ENCODE assay signal across 8 cellular contexts in genomic region chr2:171160119-171160629, GRCh38. TPM values are rescaled to one million over a fixed set of nuclear protein-coding genes. Genes with fewer than 3 reads are reported as not detected.
DNase-seq lines count a peak whose midpoint lies in the region; ATAC-seq and TF ChIP-seq lines count a peak whose summit lies in the region.

No MANE protein-coding gene starts in this region.

- no peak for TF ChIP-seq POLR2A in adrenal gland (IDR thresholded peaks at IDR 0.05)
- no peak for TF ChIP-seq POLR2A in vagina (IDR thresholded peaks at IDR 0.05)

- peak overlapping the region; percentile 55 to 88 (median 82) for H3K4me3 ChIP-seq in adrenal gland
- peak overlapping the region; percentile 82 to 85 for H3K4me3 ChIP-seq in vagina

- ATAC-seq in GM21515 (IDR thresholded peaks at IDR 0.05; ENCODE audit: unreplicated experiment) (peak; percentile 25), SK-N-SH treated with all-trans-retinoic acid at 6 μM for 48 hours (peak; percentile 71), left ventricle myocardium superior (peak; percentile 74)

- no peak for TF ChIP-seq CTCF in adrenal gland (IDR thresholded peaks at IDR 0.05)
- TF ChIP-seq CTCF in vagina (IDR thresholded peaks at IDR 0.05): no peak

- H3K9me3 ChIP-seq in adrenal gland (replicated peaks in 1 of 3): no peaks in the 10 kb centered on the region
- H3K9me3 ChIP-seq in vagina: no peaks in the 10 kb centered on the region

- H3K4me1 ChIP-seq in adrenal gland (replicated peaks in 1 of 2): peaks cover 10 to 39% of the 10 kb centered on the region in 2 donors
- peaks cover 23% of the 10 kb centered on the region for H3K4me1 ChIP-seq in vagina

- H3K36me3 ChIP-seq in adrenal gland (replicated peaks in 1 of 2) (no peaks in the 10 kb centered on the region), vagina (no peaks in the 10 kb centered on the region)

- peak overlapping the region; percentile 89 to 99 (median 97) for H3K27ac ChIP-seq in adrenal gland
- H3K27ac ChIP-seq in vagina: peak overlapping the region; percentile 96

- 0 to 1% (median 0%) methylated on average over 3 to 49 of the region's 50 CpGs; no CpG with 5 or more reads in 1 of the 4 donors for WGBS in adrenal gland, 4 donors

- TF ChIP-seq EP300 in Ishikawa (IDR thresholded peaks at IDR 0.05; ENCODE audit: borderline replicate concordance): no peak

- DNase-seq in COLO668 (lab: John Stamatoyannopoulos, UW; ENCODE audit: unreplicated experiment): peak; percentile 70
- DNase-seq in adrenal gland: peak; percentile 69 to 83 (median 75)
- peak; percentile 77 for DNase-seq in left ventricle myocardium superior
- DNase-seq in putamen (ENCODE audit: low spot score): peak; percentile 43
- peak in 1 of 2 donors; percentile 89 for DNase-seq in vagina (ENCODE audit: extremely low spot score in 2 of 2)

- TF ChIP-seq RAD21 in Ishikawa (IDR thresholded peaks at IDR 0.05; ENCODE audit: low read depth): no peak

- intact Hi-C loops in adrenal gland (cut with DNase I) (loop anchor here (5.0 to 10.0 kb wide), 2 partner anchors 185 to 252 kb away; no protein-coding TSS in a partner anchor), left ventricle myocardium superior (cut with micrococcal nuclease) (no loop called here), vagina (cut with DNase I) (loop anchor here (5.0 kb wide), 1 partner anchor 188 kb away; no protein-coding TSS in a partner anchor)

- no peaks in the 10 kb centered on the region for H3K27me3 ChIP-seq in adrenal gland
- H3K27me3 ChIP-seq in vagina: no peaks in the 10 kb centered on the region

TF ChIP-seq in Ishikawa, 13 proteins besides CTCF, POLR2A, EP300 and RAD21:
- TF ChIP-seq USF1 (IDR thresholded peaks at IDR 0.05) (no peak), TAF1 (IDR thresholded peaks at IDR 0.05; ENCODE audit: low read depth) (peak; percentile 20; the same call in 1 of the 2 replicates), ZBTB7A (IDR thresholded peaks at IDR 0.05; ENCODE audit: low read depth) (peak; percentile 65), EGR1 (IDR thresholded peaks at IDR 0.05) (0 out of 2 replicates have a peak, but pooled peaks have one; percentile 9), YY1 (IDR thresholded peaks at IDR 0.05; ENCODE audit: low read depth) (peak; percentile 89)
TF ChIP-seq in Ishikawa: peak in this region for 4.

TF ChIP-seq in SK-N-SH treated with all-trans-retinoic acid at 6 μM for 48 hours, 23 proteins besides CTCF, POLR2A, EP300 and RAD21:
- no peak for TF ChIP-seq CSRNP3 (CRISPR knock-in tag; IDR thresholded peaks at IDR 0.05)
- peak; percentile 27; the same call in 1 of the 2 replicates for TF ChIP-seq PATZ1 (CRISPR knock-in tag; IDR thresholded peaks at IDR 0.05; ENCODE audit: borderline replicate concordance)
- TF ChIP-seq ISL1 (CRISPR knock-in tag; IDR thresholded peaks at IDR 0.05): no peak
- TF ChIP-seq ARNTL (CRISPR knock-in tag; IDR thresholded peaks at IDR 0.05; ENCODE audit: borderline replicate concordance, low read depth): no peak
- no peak for TF ChIP-seq CSDC2 (CRISPR knock-in tag; IDR thresholded peaks at IDR 0.05)
- TF ChIP-seq ZFP3 (CRISPR knock-in tag; IDR thresholded peaks at IDR 0.05): no peak

RNA-seq across cellular contexts. Expression of gene TLK1, which starts 0.5 kb away (rescaled TPM):
- total RNA-seq in adrenal gland (10 to 100 TPM; 25.7 to 84.0 (median 60.7) TPM), left ventricle myocardium superior (29.6 TPM), vagina (35.8 TPM)
- 10 to 100 TPM; 16.5 to 41.4 (median 27.6) TPM for polyA plus RNA-seq in adrenal gland
